19 cellular contexts compared by ENCODE assay signal in the genomic region with DNA sequence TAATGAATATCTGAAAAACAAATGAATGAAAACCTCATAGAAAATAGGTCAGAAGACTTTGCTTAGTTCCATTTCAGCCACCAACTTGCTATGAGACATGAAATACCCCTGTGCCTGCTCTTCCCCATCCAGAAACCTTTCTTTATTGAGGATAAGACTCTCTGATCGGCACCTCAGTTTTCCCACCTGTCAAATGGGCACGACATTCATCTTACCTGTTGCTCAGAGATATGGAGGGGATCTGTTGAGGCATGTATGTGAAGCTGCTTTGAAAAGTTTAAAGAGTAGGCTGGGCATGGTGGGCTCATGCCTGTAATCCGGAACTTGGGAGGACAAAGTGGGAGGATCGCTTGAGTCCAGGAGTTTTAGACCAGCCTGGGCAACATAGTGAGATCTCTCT. TPM values are rescaled to one million over a fixed set of nuclear protein-coding genes. Genes with fewer than 3 reads are reported as not detected.
DNase-seq lines count a peak whose midpoint lies in the region; ATAC-seq, FAIRE-seq and TF ChIP-seq lines count a peak whose summit lies in the region.
"Had no signal": no experiment of that assay in that cellular context is flagged by ENCODE, and none has a peak within 500 bp of the region (broad histone marks: within the 10 kb centered on the region; RNA-seq: fewer than 3 reads in every experiment).

No MANE protein-coding gene starts in this region.

- H3K4me2 ChIP-seq in BLaER1 (no peak overlapping the region), K562 (ENCODE audit: insufficient read depth, low read length) (no peak overlapping the region)

- H2AFZ ChIP-seq in K562 (ENCODE audit: low read depth, low read length) = no peak overlapping the region

- no peak for ATAC-seq in K562
- ATAC-seq in CD4-positive, alpha-beta T cell (ENCODE audit: poor library complexity) = no peak
- no peak for ATAC-seq in HG03378 (IDR thresholded peaks at IDR 0.05; ENCODE audit: unreplicated experiment)
- no peak for ATAC-seq in HG03139 (IDR thresholded peaks at IDR 0.05; ENCODE audit: unreplicated experiment)
- no peak for ATAC-seq in GM21367 (IDR thresholded peaks at IDR 0.05; ENCODE audit: unreplicated experiment)
- ATAC-seq: CD8-positive, alpha-beta T cell had no signal

- H3K9me1 ChIP-seq in K562 (ENCODE audit: control insufficient read depth, insufficient read depth, low read length) = no peaks in the 10 kb centered on the region

- TF ChIP-seq CTCF in HEK293 (tag by site-specific recombination; IDR thresholded peaks at IDR 0.05) = no peak
- no peak for TF ChIP-seq CTCF in K562 (IDR thresholded peaks at IDR 0.05 in 2 of 3, conservative IDR thresholded peaks at IDR 0.05 in 1 of 3; ENCODE audit: insufficient read depth in 2 of 3, low read depth in 1 of 3, low read length in 3 of 3)
- TF ChIP-seq CTCF in CD4-positive, alpha-beta T cell (IDR thresholded peaks at IDR 0.05) = no peak

- TF ChIP-seq RAD21 in K562 (CRISPR knock-in tag; conservative IDR thresholded peaks at IDR 0.05 in 1 of 2, IDR thresholded peaks at IDR 0.05 in 1 of 2) = no peak

- H3K36me3 Mint-ChIP-seq in CD4-positive, alpha-beta T cell (ENCODE audit: low read depth) = no peaks in the 10 kb centered on the region
- H3K36me3 Mint-ChIP-seq: CD8-positive, alpha-beta T cell had no signal

- no peak overlapping the region for H3K27ac Mint-ChIP-seq in CD4-positive, alpha-beta T cell
- H3K27ac Mint-ChIP-seq: CD8-positive, alpha-beta T cell had no signal

- CTCF ChIA-PET in HEK293 (lab: Yijun Ruan, JAX) (interaction anchor here (0.5 to 1.7 kb wide), 9 partner anchors 9 to 618 kb away, joined by 3 to 10 read pairs (median 4); no protein-coding TSS in a partner anchor), K562 (lab: Yijun Ruan, JAX; ENCODE audit: low intra/inter-chr PET ratio) (no interaction called here)
- CTCF ChIA-PET in CD4-positive, alpha-beta T cell (lab: Charles Lee) = interaction anchor here (1.4 kb wide), 1 partner anchor 460 kb away, joined by 3 read pairs; no protein-coding TSS in a partner anchor

- in situ Hi-C loops in K562 (cut with MboI) = no loop called here

- POLR2A ChIA-PET in HEK293 (lab: Yijun Ruan, JAX) (no interaction called here), K562 (lab: Yijun Ruan, JAX) (no interaction called here)
- POLR2A ChIA-PET in CD4-positive, alpha-beta T cell (lab: Charles Lee) = interaction anchor here (1.0 to 1.1 kb wide), 2 partner anchors 14 to 41 kb away, joined by 3 to 4 read pairs; no protein-coding TSS in a partner anchor

- H3K9me3 ChIP-seq in BLaER1 (peaks cover 16% of the 10 kb centered on the region), HEK293 (ENCODE audit: control insufficient read depth, insufficient read depth, low read depth, low read length) (no peaks in the 10 kb centered on the region), K562 (replicated peaks; ENCODE audit: control insufficient read depth, insufficient read depth, low read depth, low read length) (no peaks in the 10 kb centered on the region), subcutaneous abdominal adipose tissue (ENCODE audit: control insufficient read depth in 5 of 5, low read length in 5 of 5) (no peaks in the 10 kb centered on the region)
- H3K9me3 ChIP-seq in CD4-positive, alpha-beta T cell (ENCODE audit: control insufficient read depth, low read length) = no peaks in the 10 kb centered on the region

- no peak overlapping the region for H3K9ac ChIP-seq in BLaER1
- no peak overlapping the region for H3K9ac ChIP-seq in K562 (ENCODE audit: insufficient read depth in 1 of 2, low read depth in 2 of 2, low read length in 2 of 2)
- no peak overlapping the region for H3K9ac ChIP-seq in subcutaneous abdominal adipose tissue (ENCODE audit: low read length in 5 of 5)

- H4K20me1 ChIP-seq in BLaER1 = no peaks in the 10 kb centered on the region
- H4K20me1 ChIP-seq in K562 (replicated peaks; ENCODE audit: control insufficient read depth, insufficient read depth, low read length) = no peaks in the 10 kb centered on the region

- H3K4me1 ChIP-seq in BLaER1 = peaks cover 66% of the 10 kb centered on the region
- H3K4me1 ChIP-seq in HEK293 (ENCODE audit: control insufficient read depth, insufficient read depth, low read length) = no peaks in the 10 kb centered on the region
- H3K4me1 ChIP-seq in K562 (replicated peaks in 1 of 2; ENCODE audit: control insufficient read depth in 2 of 2, insufficient read depth in 2 of 2, low read length in 2 of 2) = peaks cover 31 to 47% of the 10 kb centered on the region in 2 experiments
- peaks cover 13 to 39% (median 36%) of the 10 kb centered on the region in 5 donors for H3K4me1 ChIP-seq in subcutaneous abdominal adipose tissue (ENCODE audit: control insufficient read depth in 5 of 5, insufficient read depth in 5 of 5, low read length in 5 of 5)

- no peaks in the 10 kb centered on the region for H3K9me3 Mint-ChIP-seq in CD4-positive, alpha-beta T cell
- H3K9me3 Mint-ChIP-seq: CD8-positive, alpha-beta T cell had no signal

- peaks cover 4% of the 10 kb centered on the region for H3K27me3 Mint-ChIP-seq in CD4-positive, alpha-beta T cell

- no TSS peak for BruUV-seq in K562 (replicated peaks; lab: Mats Ljungman, UMichigan)

- DNase-seq in K562 (ENCODE audit: extremely low read depth in 1 of 4, low spot score in 3 of 4) = no peak
- no peak for DNase-seq in CD4-positive, alpha-beta T cell
- DNase-seq: AML-193; C1 segment of cervical spinal cord; CD8-positive, alpha-beta T cell; COR-L47; DMS153; DMS79 treated with DMSO at 0.1 percent for 48 hours; KBM-7 had no signal

- H3K27me3 ChIP-seq in BLaER1 (no peaks in the 10 kb centered on the region), K562 (ENCODE audit: control insufficient read depth in 2 of 2, insufficient read depth in 2 of 2, low read length in 2 of 2) (no peaks in the 10 kb centered on the region), subcutaneous abdominal adipose tissue (ENCODE audit: control insufficient read depth in 5 of 5, insufficient read depth in 4 of 5, low read length in 5 of 5) (peaks cover 0 to 2% (median 0%) of the 10 kb centered on the region in 5 donors)
- no peaks in the 10 kb centered on the region for H3K27me3 ChIP-seq in CD4-positive, alpha-beta T cell (ENCODE audit: control insufficient read depth, insufficient read depth, low read length)

- intact Hi-C loops in K562 (cut with micrococcal nuclease) = no loop called here
- intact Hi-C loops in CD4-positive, alpha-beta T cell (cut with DNase I, micrococcal nuclease) = loop anchor here (2.0 to 10.0 kb wide), 4 partner anchors 326 to 602 kb away; a partner anchor contains a TSS

- FAIRE-seq in K562 (lab: Jason Lieb, UNC) = no peak
- FAIRE-seq: D721Med, G401.6, GM12891, H54 had no signal

- H3K4me3 ChIP-seq in BLaER1 (no peak overlapping the region), HEK293 (ENCODE audit: low read depth, low read length) (no peak overlapping the region), K562 (no peak overlapping the region), subcutaneous abdominal adipose tissue (ENCODE audit: low read depth in 1 of 5, low read length in 5 of 5) (no peak overlapping the region)

- TF ChIP-seq POLR2A in K562 (conservative IDR thresholded peaks at IDR 0.05) = no peak

- TF ChIP-seq EP300 in K562 (IDR thresholded peaks at IDR 0.05; ENCODE audit: low read length) = no peak

- peaks cover 22% of the 10 kb centered on the region for H3K4me1 Mint-ChIP-seq in CD4-positive, alpha-beta T cell (ENCODE audit: low read depth)

- no peaks in the 10 kb centered on the region for H3K79me2 ChIP-seq in K562 (ENCODE audit: control insufficient read depth, insufficient read depth, low read length)

- 88% methylated on average over 4 of the region's 4 CpGs for WGBS in K562 (ENCODE audit: insufficient coverage, low coverage, missing lambda C conversion rate)

- no peak overlapping the region for H3K4me3 Mint-ChIP-seq in CD4-positive, alpha-beta T cell
- H3K4me3 Mint-ChIP-seq: CD8-positive, alpha-beta T cell had no signal

- H3K27ac ChIP-seq in BLaER1 (0 out of 2 replicates have a peak overlapping the region, but pooled peaks have one; percentile 18), HEK293 (ENCODE audit: extremely low read depth, low read depth, low read length) (no peak overlapping the region), K562 (ENCODE audit: extremely low read depth, low read depth, low read length) (no peak overlapping the region), subcutaneous abdominal adipose tissue (ENCODE audit: low read depth, low read length) (peak overlapping the region; percentile 30)
- H3K27ac ChIP-seq in CD4-positive, alpha-beta T cell (ENCODE audit: low read depth, low read length) = no peak overlapping the region

- H3K36me3 ChIP-seq in BLaER1 (no peaks in the 10 kb centered on the region), HEK293 (ENCODE audit: control insufficient read depth in 2 of 2, insufficient read depth in 1 of 2, low read length in 2 of 2) (no peaks in the 10 kb centered on the region), K562 (ENCODE audit: control insufficient read depth, insufficient read depth, low read length) (no peaks in the 10 kb centered on the region), subcutaneous abdominal adipose tissue (ENCODE audit: control insufficient read depth in 5 of 5, insufficient read depth in 5 of 5, low read length in 5 of 5) (no peaks in the 10 kb centered on the region)

TF ChIP-seq in HEK293, 187 proteins besides CTCF, POLR2A, EP300 and RAD21 (continues in another document):
- no peak for TF ChIP-seq EGR2 (tag by site-specific recombination; IDR thresholded peaks at IDR 0.05; ENCODE audit: low read depth)
- TF ChIP-seq SCRT2 (tag by site-specific recombination; IDR thresholded peaks at IDR 0.05) = peak; percentile 84

TF ChIP-seq in K562, 482 proteins besides CTCF, POLR2A, EP300 and RAD21 (continues in another document):
- TF ChIP-seq KDM1A (IDR thresholded peaks at IDR 0.05) (peak; percentile 87 to 94), HDAC1 (IDR thresholded peaks at IDR 0.05) (0 out of 4 replicates have a peak, but pooled peaks of 1 of the 2 experiments have one; percentile 12)

RNA-seq across cellular contexts. Expression of a gene that starts 41.8 kb away (rescaled TPM):
- total RNA-seq in K562 (2011; cell fraction: chromatin; rRNA removed; ENCODE audit: low replicate concordance) = 2.1 and 3.8 TPM in 2 replicates
- total RNA-seq in K562 (2011; cell fraction: nucleolus; rRNA removed) = 1.3 and 1.7 TPM in 2 replicates
- total RNA-seq in K562 (2011; cell fraction: nucleoplasm; rRNA removed) = 2.2 and 4.4 TPM in 2 replicates
- total RNA-seq in K562 (2014; rRNA removed) (not detected in 2 replicates), K562 (2014; rRNA removed; fragmentation: Illumina TruSeq; extraction: Trizol) (0.76 and 0.96 TPM in 2 replicates), K562 (2015; rRNA removed; fragmentation: Illumina TruSeq; extraction: Trizol) (0.53 TPM in 1 of 2 replicates, not detected in the other), K562 (2021) (1.7 and 2.0 TPM in 2 replicates)
- polyA plus RNA-seq in K562 (2011; rRNA removed) (2.8 and 4.0 TPM in 2 replicates), K562 (2014; fragmentation: Illumina TruSeq; extraction: Trizol) (0.80 and 1.5 TPM in 2 replicates), K562 (2014; fragmentation: Nextera tagmentation; extraction: Ambion mirVana) (under 1 TPM; 0.55 to 0.63 TPM), K562 (2014; rRNA removed) (0.53 and 1.4 TPM in 2 replicates)
- polyA plus RNA-seq in K562 (2011; cell fraction: cytosol; rRNA removed) = 0.18 and 0.71 TPM in 2 replicates
- polyA plus RNA-seq in K562 (2011; cell fraction: nucleus; rRNA removed) = 2.7 and 4.3 TPM in 2 replicates
- polyA plus RNA-seq in K562 (2012) = 2.8 and 6.9 TPM in 2 replicates
- polyA minus RNA-seq in K562 (2011; rRNA and poly(A)+ RNA removed) = 1.8 and 2.2 TPM in 2 replicates
- polyA minus RNA-seq in K562 (2011; cell fraction: cytosol; rRNA and poly(A)+ RNA removed) = not detected in 2 replicates
- not detected in 2 replicates for polyA minus RNA-seq in K562 (2011; cell fraction: nucleus; rRNA and poly(A)+ RNA removed)
- 1 to 10 TPM; 1.5 to 2.1 TPM for total RNA-seq in CD4-positive, alpha-beta T cell

Comparison
In these comparisons a context has a peak if more than half of its experiments do, and no peak if none do; other contexts are left out.
1. H3K27ac ChIP-seq: peak in BLaER1 (single experiment) and subcutaneous abdominal adipose tissue (single experiment); none in HEK293 (single experiment), K562 (single experiment) and CD4-positive, alpha-beta T cell (single experiment).